ENCODE assay signal across 1 cellular context in the genomic region with DNA sequence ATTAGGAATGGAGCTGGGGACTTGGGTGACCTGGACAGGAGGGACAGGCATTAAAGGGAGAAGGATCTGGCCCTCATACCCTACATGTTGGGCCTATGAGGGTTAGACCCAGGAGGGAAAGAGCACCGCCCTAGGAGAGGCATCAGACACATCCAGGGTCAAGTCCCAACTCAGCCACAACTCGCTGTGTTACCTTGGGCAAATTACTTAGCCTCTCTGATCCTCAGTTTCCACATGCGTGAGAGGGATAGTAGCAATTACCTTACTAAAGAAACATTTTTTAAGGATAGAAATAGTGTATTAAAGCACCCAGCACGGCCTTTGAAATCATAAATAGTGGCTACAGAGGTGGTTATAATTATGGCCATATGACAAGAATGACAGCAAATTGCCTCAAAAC.
TF ChIP-seq lines count a peak whose summit lies in the region.

No MANE protein-coding gene starts in this region.

TF ChIP-seq in WTC11, 78 proteins besides CTCF, POLR2A, EP300 and RAD21 (continued from another document):
- TF ChIP-seq, protein P1, sequence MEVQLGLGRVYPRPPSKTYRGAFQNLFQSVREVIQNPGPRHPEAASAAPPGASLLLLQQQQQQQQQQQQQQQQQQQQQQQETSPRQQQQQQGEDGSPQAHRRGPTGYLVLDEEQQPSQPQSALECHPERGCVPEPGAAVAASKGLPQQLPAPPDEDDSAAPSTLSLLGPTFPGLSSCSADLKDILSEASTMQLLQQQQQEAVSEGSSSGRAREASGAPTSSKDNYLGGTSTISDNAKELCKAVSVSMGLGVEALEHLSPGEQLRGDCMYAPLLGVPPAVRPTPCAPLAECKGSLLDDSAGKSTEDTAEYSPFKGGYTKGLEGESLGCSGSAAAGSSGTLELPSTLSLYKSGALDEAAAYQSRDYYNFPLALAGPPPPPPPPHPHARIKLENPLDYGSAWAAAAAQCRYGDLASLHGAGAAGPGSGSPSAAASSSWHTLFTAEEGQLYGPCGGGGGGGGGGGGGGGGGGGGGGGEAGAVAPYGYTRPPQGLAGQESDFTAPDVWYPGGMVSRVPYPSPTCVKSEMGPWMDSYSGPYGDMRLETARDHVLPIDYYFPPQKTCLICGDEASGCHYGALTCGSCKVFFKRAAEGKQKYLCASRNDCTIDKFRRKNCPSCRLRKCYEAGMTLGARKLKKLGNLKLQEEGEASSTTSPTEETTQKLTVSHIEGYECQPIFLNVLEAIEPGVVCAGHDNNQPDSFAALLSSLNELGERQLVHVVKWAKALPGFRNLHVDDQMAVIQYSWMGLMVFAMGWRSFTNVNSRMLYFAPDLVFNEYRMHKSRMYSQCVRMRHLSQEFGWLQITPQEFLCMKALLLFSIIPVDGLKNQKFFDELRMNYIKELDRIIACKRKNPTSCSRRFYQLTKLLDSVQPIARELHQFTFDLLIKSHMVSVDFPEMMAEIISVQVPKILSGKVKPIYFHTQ (CRISPR knock-in tag; IDR thresholded peaks at IDR 0.05) = no peak
- TF ChIP-seq TCF7 (CRISPR knock-in tag; IDR thresholded peaks at IDR 0.05; ENCODE audit: low read depth) = no peak
- TF ChIP-seq SMAD3 (CRISPR knock-in tag; IDR thresholded peaks at IDR 0.05; ENCODE audit: borderline replicate concordance) = no peak
- TF ChIP-seq RORB (CRISPR knock-in tag; IDR thresholded peaks at IDR 0.05) = no peak
- TF ChIP-seq CBFB (CRISPR knock-in tag; IDR thresholded peaks at IDR 0.05; ENCODE audit: low read depth) = no peak
- no peak for TF ChIP-seq GABPB1 (CRISPR knock-in tag; IDR thresholded peaks at IDR 0.05)
- no peak for TF ChIP-seq SMAD4 (CRISPR knock-in tag; IDR thresholded peaks at IDR 0.05)
- TF ChIP-seq, protein P2, sequence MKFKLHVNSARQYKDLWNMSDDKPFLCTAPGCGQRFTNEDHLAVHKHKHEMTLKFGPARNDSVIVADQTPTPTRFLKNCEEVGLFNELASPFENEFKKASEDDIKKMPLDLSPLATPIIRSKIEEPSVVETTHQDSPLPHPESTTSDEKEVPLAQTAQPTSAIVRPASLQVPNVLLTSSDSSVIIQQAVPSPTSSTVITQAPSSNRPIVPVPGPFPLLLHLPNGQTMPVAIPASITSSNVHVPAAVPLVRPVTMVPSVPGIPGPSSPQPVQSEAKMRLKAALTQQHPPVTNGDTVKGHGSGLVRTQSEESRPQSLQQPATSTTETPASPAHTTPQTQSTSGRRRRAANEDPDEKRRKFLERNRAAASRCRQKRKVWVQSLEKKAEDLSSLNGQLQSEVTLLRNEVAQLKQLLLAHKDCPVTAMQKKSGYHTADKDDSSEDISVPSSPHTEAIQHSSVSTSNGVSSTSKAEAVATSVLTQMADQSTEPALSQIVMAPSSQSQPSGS (CRISPR knock-in tag; IDR thresholded peaks at IDR 0.05; ENCODE audit: borderline replicate concordance, low read depth) = no peak
- TF ChIP-seq JAZF1 (CRISPR knock-in tag; IDR thresholded peaks at IDR 0.05) = no peak
- no peak for TF ChIP-seq ZNF138 (CRISPR knock-in tag; conservative IDR thresholded peaks at IDR 0.05)
- TF ChIP-seq, protein P3, sequence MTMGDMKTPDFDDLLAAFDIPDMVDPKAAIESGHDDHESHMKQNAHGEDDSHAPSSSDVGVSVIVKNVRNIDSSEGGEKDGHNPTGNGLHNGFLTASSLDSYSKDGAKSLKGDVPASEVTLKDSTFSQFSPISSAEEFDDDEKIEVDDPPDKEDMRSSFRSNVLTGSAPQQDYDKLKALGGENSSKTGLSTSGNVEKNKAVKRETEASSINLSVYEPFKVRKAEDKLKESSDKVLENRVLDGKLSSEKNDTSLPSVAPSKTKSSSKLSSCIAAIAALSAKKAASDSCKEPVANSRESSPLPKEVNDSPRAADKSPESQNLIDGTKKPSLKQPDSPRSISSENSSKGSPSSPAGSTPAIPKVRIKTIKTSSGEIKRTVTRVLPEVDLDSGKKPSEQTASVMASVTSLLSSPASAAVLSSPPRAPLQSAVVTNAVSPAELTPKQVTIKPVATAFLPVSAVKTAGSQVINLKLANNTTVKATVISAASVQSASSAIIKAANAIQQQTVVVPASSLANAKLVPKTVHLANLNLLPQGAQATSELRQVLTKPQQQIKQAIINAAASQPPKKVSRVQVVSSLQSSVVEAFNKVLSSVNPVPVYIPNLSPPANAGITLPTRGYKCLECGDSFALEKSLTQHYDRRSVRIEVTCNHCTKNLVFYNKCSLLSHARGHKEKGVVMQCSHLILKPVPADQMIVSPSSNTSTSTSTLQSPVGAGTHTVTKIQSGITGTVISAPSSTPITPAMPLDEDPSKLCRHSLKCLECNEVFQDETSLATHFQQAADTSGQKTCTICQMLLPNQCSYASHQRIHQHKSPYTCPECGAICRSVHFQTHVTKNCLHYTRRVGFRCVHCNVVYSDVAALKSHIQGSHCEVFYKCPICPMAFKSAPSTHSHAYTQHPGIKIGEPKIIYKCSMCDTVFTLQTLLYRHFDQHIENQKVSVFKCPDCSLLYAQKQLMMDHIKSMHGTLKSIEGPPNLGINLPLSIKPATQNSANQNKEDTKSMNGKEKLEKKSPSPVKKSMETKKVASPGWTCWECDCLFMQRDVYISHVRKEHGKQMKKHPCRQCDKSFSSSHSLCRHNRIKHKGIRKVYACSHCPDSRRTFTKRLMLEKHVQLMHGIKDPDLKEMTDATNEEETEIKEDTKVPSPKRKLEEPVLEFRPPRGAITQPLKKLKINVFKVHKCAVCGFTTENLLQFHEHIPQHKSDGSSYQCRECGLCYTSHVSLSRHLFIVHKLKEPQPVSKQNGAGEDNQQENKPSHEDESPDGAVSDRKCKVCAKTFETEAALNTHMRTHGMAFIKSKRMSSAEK (CRISPR knock-in tag; IDR thresholded peaks at IDR 0.05; ENCODE audit: borderline replicate concordance) = no peak
- TF ChIP-seq SOX15 (CRISPR knock-in tag; IDR thresholded peaks at IDR 0.05) = no peak
TF ChIP-seq in WTC11: peak in this region for 0.
